Comparison of ENCODE assay signal across 29 cellular contexts in genomic region chr6:126374372-126374771, GRCh38.
"Had no signal": no experiment of that assay in that cellular context is flagged by ENCODE, and none has a peak within 500 bp of the region (broad histone marks: within the 10 kb centered on the region; RNA-seq: fewer than 3 reads in every experiment).

No MANE protein-coding gene starts in this region.

- H3K27me3 ChIP-seq: ovary, stomach, testis, thyroid gland, transverse colon, upper lobe of left lung, vagina had no signal

- H3K4me1 Mint-ChIP-seq: immature natural killer cell; memory B cell; naive thymus-derived CD4-positive, alpha-beta T cell; stimulated activated naive B cell treated with anti-CD40 and anti-IgM and Interleukin-4, amounts not matched to agents 10 μg/mL and 1 μg/mL and 100 μg/mL, for 72 hours had no signal

- H3K4me3 ChIP-seq: left ventricle myocardium inferior, lung, mucosa of descending colon, ovary, prostate gland, skin epidermis, stomach, testis, thyroid gland, transverse colon, upper lobe of left lung, vagina had no signal

- ATAC-seq: naive thymus-derived CD4-positive, alpha-beta T cell; natural killer cell treated with Interleukin-12 subunit alpha and Interleukin-12 subunit beta and Interleukin-15 and Interleukin-18, amount 100 ng/mL, for 72 hours; right cardiac atrium; sciatic nerve; stimulated activated naive B cell treated with anti-CD40 and anti-IgM and Interleukin-4, amounts not matched to agents 10 μg/mL and 1 μg/mL and 100 μg/mL, for 72 hours; stimulated activated naive CD8-positive, alpha-beta T cell treated with anti-CD3 and anti-CD28 coated beads, Interleukin-15, Interleukin-2, amounts not matched to agents 100 U/mL and 50 U/mL, for 24 hours had no signal

- H3K27ac Mint-ChIP-seq: immature natural killer cell; memory B cell; naive thymus-derived CD4-positive, alpha-beta T cell; natural killer cell treated with Interleukin-12 subunit alpha and Interleukin-12 subunit beta and Interleukin-15 and Interleukin-18, amount 100 ng/mL, for 72 hours; stimulated activated naive B cell treated with anti-CD40 and anti-IgM and Interleukin-4, amounts not matched to agents 10 μg/mL and 1 μg/mL and 100 μg/mL, for 72 hours had no signal

- H3K27me3 Mint-ChIP-seq: memory B cell; naive thymus-derived CD4-positive, alpha-beta T cell; natural killer cell treated with Interleukin-12 subunit alpha and Interleukin-12 subunit beta and Interleukin-15 and Interleukin-18, amount 100 ng/mL, for 72 hours; stimulated activated naive B cell treated with anti-CD40 and anti-IgM and Interleukin-4, amounts not matched to agents 10 μg/mL and 1 μg/mL and 100 μg/mL, for 72 hours had no signal

- H3K9me3 Mint-ChIP-seq: memory B cell; stimulated activated naive B cell treated with anti-CD40 and anti-IgM and Interleukin-4, amounts not matched to agents 10 μg/mL and 1 μg/mL and 100 μg/mL, for 72 hours had no signal

- DNase-seq: hypothalamus; immature natural killer cell; kidney; left ventricle myocardium inferior; midbrain; mucosa of descending colon; naive thymus-derived CD4-positive, alpha-beta T cell; ovary; retina; right cardiac atrium; stimulated activated CD4-positive, alpha-beta T cell treated with anti-CD3 and anti-CD28 coated beads, Interleukin-12 subunit alpha, Interleukin-12 subunit beta, amount 100 ng/mL, for 4 hours; stimulated activated CD4-positive, alpha-beta T cell treated with anti-CD3 and anti-CD28 coated beads, Interleukin-15, amount 100 ng/mL, for 24 hours; stimulated activated CD4-positive, alpha-beta T cell treated with anti-CD3 and anti-CD28 coated beads, Interleukin-2, amount 100 ng/mL, for 24 hours; stimulated activated CD4-positive, alpha-beta T cell treated with anti-CD3 and anti-CD28 coated beads, Interleukin-4, amount 100 ng/mL, for 1 hour; stimulated activated naive B cell treated with anti-CD40 and anti-IgM and Interleukin-4, amounts not matched to agents 10 μg/mL and 1 μg/mL and 100 μg/mL, for 72 hours; stimulated activated naive CD8-positive, alpha-beta T cell treated with anti-CD3 and anti-CD28 coated beads, Interleukin-15, Interleukin-2, amounts not matched to agents 100 U/mL and 50 U/mL, for 24 hours; stomach; testis; thyroid gland; transverse colon; upper lobe of left lung had no signal

- H3K4me1 ChIP-seq: left ventricle myocardium inferior, prostate gland, stomach, testis, thyroid gland, transverse colon, upper lobe of left lung, vagina had no signal

- FAIRE-seq: islet of Langerhans, kidney had no signal

- H3K4me3 Mint-ChIP-seq: immature natural killer cell; memory B cell; naive thymus-derived CD4-positive, alpha-beta T cell; natural killer cell treated with Interleukin-12 subunit alpha and Interleukin-12 subunit beta and Interleukin-15 and Interleukin-18, amount 100 ng/mL, for 72 hours; stimulated activated naive B cell treated with anti-CD40 and anti-IgM and Interleukin-4, amounts not matched to agents 10 μg/mL and 1 μg/mL and 100 μg/mL, for 72 hours had no signal

- H3K36me3 Mint-ChIP-seq: immature natural killer cell; memory B cell; natural killer cell treated with Interleukin-12 subunit alpha and Interleukin-12 subunit beta and Interleukin-15 and Interleukin-18, amount 100 ng/mL, for 72 hours; stimulated activated naive B cell treated with anti-CD40 and anti-IgM and Interleukin-4, amounts not matched to agents 10 μg/mL and 1 μg/mL and 100 μg/mL, for 72 hours had no signal

- H3K27ac ChIP-seq: left ventricle myocardium inferior, ovary, prostate gland, skin epidermis, stomach, testis, thyroid gland, transverse colon, upper lobe of left lung, vagina had no signal

- H3K36me3 ChIP-seq: left ventricle myocardium inferior, ovary, prostate gland, stomach, thyroid gland, transverse colon, upper lobe of left lung, vagina had no signal
